25 cellular contexts compared by ENCODE assay signal in the genomic region with DNA sequence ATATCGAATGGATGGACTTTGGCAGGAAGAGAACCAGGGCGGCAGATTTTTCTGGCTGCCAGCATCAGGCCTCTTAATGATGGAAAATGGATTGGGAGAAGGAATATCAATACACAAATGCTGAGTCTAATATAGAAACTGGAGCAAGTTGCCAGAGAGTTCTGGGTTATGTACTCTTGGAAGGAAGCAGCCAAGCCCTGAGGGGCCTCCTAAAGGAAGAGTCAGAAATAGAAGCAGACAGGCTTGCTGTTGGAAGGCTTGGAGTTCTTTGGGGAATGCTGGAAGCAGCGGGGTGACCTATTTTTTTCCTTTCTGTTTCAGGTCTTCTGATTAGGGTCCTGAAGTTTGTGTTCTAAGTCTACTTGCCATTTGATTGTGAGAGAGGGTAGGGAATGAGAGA.
DNase-seq lines count a peak whose midpoint lies in the region; TF ChIP-seq lines count a peak whose summit lies in the region.
"Had no signal": no experiment of that assay in that cellular context is flagged by ENCODE, and none has a peak within 500 bp of the region (broad histone marks: within the 10 kb centered on the region; RNA-seq: fewer than 3 reads in every experiment).

No MANE protein-coding gene starts in this region.

- DNase-seq in cardiac muscle cell (ENCODE audit: low read depth in 1 of 2, low spot score in 1 of 2) (peak; percentile 15 to 37), cardiac septum (ENCODE audit: low spot score) (no peak), fibroblast of the aortic adventitia (ENCODE audit: low read depth) (peak; percentile 10), DMS79 (lab: John Stamatoyannopoulos, UW) (no peak), NCI-H524 treated with DMSO at 0.1 percent for 48 hours (lab: John Stamatoyannopoulos, UW) (no peak), SW480 (ENCODE audit: low spot score) (no peak)
- DNase-seq: 8988T; ACHN; BE2C; CD8-positive, alpha-beta memory T cell; DMS 273 treated with DMSO at 0.1 percent for 48 hours; DMS79 treated with DMSO at 0.1 percent for 48 hours; GF-D8; H7; MM.1S; NCI-H2029; NCI-H526; NCI-H82; PC-9; RPMI8226; SHP77 treated with DMSO at 0.1 percent for 48 hours had no signal

- H3K4me3 ChIP-seq in cardiac muscle cell (no peak overlapping the region), fibroblast of the aortic adventitia (ENCODE audit: low read depth, low read length) (no peak overlapping the region)
- H3K4me3 ChIP-seq: PC-9 had no signal

- H3K27ac ChIP-seq in cardiac muscle cell = peak overlapping the region; percentile 9
- H3K27ac ChIP-seq: KMS-11, PC-9 had no signal

- H3K4me1 ChIP-seq in cardiac muscle cell (ENCODE audit: low read depth) = peaks cover 27% of the 10 kb centered on the region
- H3K4me1 ChIP-seq: BE2C had no signal

- intact Hi-C loops in cardiac septum (cut with DNase I) = no loop called here

- H3K36me3 Mint-ChIP-seq in nephron (ENCODE audit: low read depth) = peaks cover under 1% of the 10 kb centered on the region
- H3K36me3 Mint-ChIP-seq: CD14-positive monocyte; CD8-positive, alpha-beta memory T cell had no signal

- H3K27ac Mint-ChIP-seq in nephron = peak overlapping the region in 2 of 3 experiments; percentile 55 to 77
- H3K27ac Mint-ChIP-seq: CD14-positive monocyte; CD8-positive, alpha-beta memory T cell; IgD-negative memory B cell had no signal

- TF ChIP-seq CTCF in cardiac muscle cell (IDR thresholded peaks at IDR 0.05; ENCODE audit: low read depth, low read length) (no peak), fibroblast of the aortic adventitia (IDR thresholded peaks at IDR 0.05; ENCODE audit: insufficient read depth, low read length) (no peak), nephron (IDR thresholded peaks at IDR 0.05; ENCODE audit: unreplicated experiment in 3 of 3) (no peak)

- H3K27me3 Mint-ChIP-seq in nephron (ENCODE audit: low read depth) = peaks cover 3% of the 10 kb centered on the region
- H3K27me3 Mint-ChIP-seq: IgD-negative memory B cell had no signal

- H3K4me1 Mint-ChIP-seq in nephron = peaks cover 56% of the 10 kb centered on the region
- H3K4me1 Mint-ChIP-seq: CD8-positive, alpha-beta memory T cell; IgD-negative memory B cell had no signal

- no peaks in the 10 kb centered on the region for H3K36me3 ChIP-seq in cardiac muscle cell
- H3K36me3 ChIP-seq: BE2C had no signal

- H3K4me3 Mint-ChIP-seq in nephron = no peak overlapping the region
- H3K4me3 Mint-ChIP-seq: CD14-positive monocyte; CD8-positive, alpha-beta memory T cell; IgD-negative memory B cell had no signal

- H3K9me3 Mint-ChIP-seq in nephron = peaks cover 4% of the 10 kb centered on the region
- H3K9me3 Mint-ChIP-seq: CD8-positive, alpha-beta memory T cell; IgD-negative memory B cell had no signal

- H3K9me3 ChIP-seq in cardiac muscle cell (ENCODE audit: low read depth) = no peaks in the 10 kb centered on the region
- H3K9me3 ChIP-seq: BE2C had no signal

- H3K27me3 ChIP-seq in cardiac muscle cell = no peaks in the 10 kb centered on the region
- H3K27me3 ChIP-seq: BE2C had no signal

Comparison
In these comparisons a context has a peak if more than half of its experiments do, and no peak if none do; other contexts are left out.
1. DNase-seq: peak in cardiac muscle cell (2 of 2) and fibroblast of the aortic adventitia (single experiment); none in cardiac septum (single experiment), DMS79 (single experiment), NCI-H524 treated with DMSO at 0.1 percent for 48 hours (single experiment) and SW480 (single experiment).